Comparison of ENCODE assay signal across 1 cellular context in the genomic region with DNA sequence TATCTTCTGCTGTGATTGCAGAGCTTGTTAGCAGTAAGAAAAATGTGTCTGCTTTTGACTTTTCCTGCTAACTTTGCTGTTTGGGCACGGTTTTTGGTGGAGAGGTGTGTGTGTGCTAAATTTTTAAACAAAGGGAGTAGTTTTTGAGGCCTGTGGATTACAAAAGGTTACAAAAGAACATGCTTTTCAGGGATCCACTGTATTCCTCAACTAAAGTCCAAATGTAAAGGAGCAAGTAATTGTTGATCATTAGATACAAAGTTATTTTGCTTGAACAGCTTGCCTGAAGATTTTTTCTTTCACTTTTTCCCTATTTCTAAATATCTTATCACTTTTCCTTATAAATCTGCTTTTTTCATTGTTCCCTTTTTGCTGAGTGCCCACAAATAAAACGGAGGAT.
TF ChIP-seq lines count a peak whose summit lies in the region.

No MANE protein-coding gene starts in this region.

TF ChIP-seq in GM12878, 131 proteins besides CTCF, POLR2A, EP300 and RAD21:
- TF ChIP-seq MYB (IDR thresholded peaks at IDR 0.05; ENCODE audit: borderline replicate concordance, low read depth, low read length) (no peak), CEBPZ (IDR thresholded peaks at IDR 0.05; ENCODE audit: low read depth, low read length) (no peak)
